Comparison of ENCODE assay signal across 27 cellular contexts in the genomic region with DNA sequence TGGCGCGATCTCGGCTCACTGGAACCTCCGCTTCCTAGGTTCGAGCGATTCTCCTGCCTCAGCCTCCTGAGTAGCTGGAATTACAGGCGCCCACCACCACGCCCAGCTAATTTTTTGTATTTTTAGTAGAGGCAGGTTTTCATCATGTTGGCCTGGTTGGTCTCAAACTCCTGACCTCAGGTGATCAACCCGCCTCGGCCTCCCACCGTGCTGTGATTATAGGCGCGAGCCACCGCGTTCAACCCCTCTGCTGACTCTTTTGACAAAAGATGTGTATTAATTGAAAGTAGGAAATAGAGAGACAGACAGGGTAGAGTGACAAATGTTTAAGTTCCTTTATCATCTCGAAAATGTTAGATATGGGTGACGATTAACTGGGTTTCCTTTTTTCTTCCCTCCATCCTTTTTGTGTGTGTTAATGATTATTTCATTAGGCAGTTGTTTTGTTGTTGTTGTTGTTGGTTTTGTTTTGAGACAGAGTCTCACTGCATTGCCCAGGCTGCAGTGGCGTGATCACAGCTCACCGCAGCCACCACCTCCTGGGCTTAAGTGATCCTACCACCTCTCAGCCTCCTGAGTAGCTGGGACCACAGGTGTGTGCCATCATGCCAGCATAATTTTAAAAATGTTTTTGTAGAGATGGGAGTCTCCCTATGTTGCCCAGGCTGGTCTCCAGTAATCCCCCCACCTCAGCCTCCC.
DNase-seq lines count a peak whose midpoint lies in the region; ATAC-seq and TF ChIP-seq lines count a peak whose summit lies in the region.
"Had no signal": no experiment of that assay in that cellular context is flagged by ENCODE, and none has a peak within 500 bp of the region (broad histone marks: within the 10 kb centered on the region; RNA-seq: fewer than 3 reads in every experiment).

No MANE protein-coding gene starts in this region.

- no peaks in the 10 kb centered on the region for H3K36me3 ChIP-seq in CD4-positive, CD25-positive, alpha-beta regulatory T cell (ENCODE audit: control insufficient read depth, insufficient read depth, low read length)
- H3K36me3 ChIP-seq in H7 (replicated peaks; ENCODE audit: control insufficient read depth, insufficient read depth, low read length) (no peaks in the 10 kb centered on the region; the same call in 1 of the 2 replicates), endodermal cell (ENCODE audit: control insufficient read depth, insufficient read depth, low read length) (no peaks in the 10 kb centered on the region)

- peaks cover 35 to 84% (median 49%) of the 10 kb centered on the region in 4 donors for H3K4me1 Mint-ChIP-seq in CD4-positive, CD25-positive, alpha-beta regulatory T cell
- H3K4me1 Mint-ChIP-seq in endodermal cell (peaks cover 27% of the 10 kb centered on the region), naive B cell (peaks cover 42 to 85% (median 44%) of the 10 kb centered on the region in 3 donors)
- H3K4me1 Mint-ChIP-seq in stimulated activated memory B cell treated with anti-CD40 and anti-IgM and Interleukin-4, amounts not matched to agents 10 μg/mL and 1 μg/mL and 100 μg/mL, for 72 hours: peaks cover 48% of the 10 kb centered on the region

- peaks cover 28% of the 10 kb centered on the region for H3K4me1 ChIP-seq in CD4-positive, CD25-positive, alpha-beta regulatory T cell (ENCODE audit: control insufficient read depth, insufficient read depth, low read length, poor library complexity, severe bottlenecking)
- no peaks in the 10 kb centered on the region for H3K4me1 ChIP-seq in endodermal cell (ENCODE audit: control insufficient read depth, insufficient read depth, low read length)
- H3K4me1 ChIP-seq: foreskin keratinocyte, parathyroid adenoma had no signal

- no peaks in the 10 kb centered on the region for H3K27me3 ChIP-seq in CD4-positive, CD25-positive, alpha-beta regulatory T cell (ENCODE audit: control insufficient read depth, insufficient read depth, low read length)
- H3K27me3 ChIP-seq in H7 (ENCODE audit: control insufficient read depth, insufficient read depth, low read length): no peaks in the 10 kb centered on the region
- H3K27me3 ChIP-seq in endodermal cell (ENCODE audit: control insufficient read depth, insufficient read depth, low read length, poor library complexity, severe bottlenecking): no peaks in the 10 kb centered on the region
- H3K27me3 ChIP-seq: foreskin keratinocyte, testis had no signal

- H3K27ac ChIP-seq in CD4-positive, CD25-positive, alpha-beta regulatory T cell (ENCODE audit: insufficient read depth, low read length, poor library complexity, severe bottlenecking): no peak overlapping the region
- no peak overlapping the region for H3K27ac ChIP-seq in endodermal cell (ENCODE audit: low read depth, low read length)
- H3K27ac ChIP-seq: foreskin keratinocyte, parathyroid adenoma, testis had no signal

- no peaks in the 10 kb centered on the region for H3K27me3 Mint-ChIP-seq in CD4-positive, CD25-positive, alpha-beta regulatory T cell
- no peaks in the 10 kb centered on the region for H3K27me3 Mint-ChIP-seq in endodermal cell (ENCODE audit: insufficient read depth)
- no peaks in the 10 kb centered on the region for H3K27me3 Mint-ChIP-seq in naive B cell
- no peaks in the 10 kb centered on the region for H3K27me3 Mint-ChIP-seq in stimulated activated memory B cell treated with anti-CD40 and anti-IgM and Interleukin-4, amounts not matched to agents 10 μg/mL and 1 μg/mL and 100 μg/mL, for 72 hours
- H3K27me3 Mint-ChIP-seq: CD4-positive, alpha-beta T cell; central memory CD8-positive, alpha-beta T cell had no signal

- ATAC-seq in CD4-positive, CD25-positive, alpha-beta regulatory T cell (ENCODE audit: low read depth in 2 of 2): no peak
- ATAC-seq in naive B cell (ENCODE audit: low read depth in 2 of 2): no peak
- ATAC-seq in stimulated activated memory B cell treated with anti-CD40 and anti-IgM and Interleukin-4, amounts not matched to agents 10 μg/mL and 1 μg/mL and 100 μg/mL, for 72 hours: no peak
- ATAC-seq: foreskin keratinocyte, GM12878, HCT116 had no signal

- no peak for DNase-seq in CD4-positive, CD25-positive, alpha-beta regulatory T cell
- no peak for DNase-seq in H7
- DNase-seq in endodermal cell: peak; percentile 64
- no peak for DNase-seq in naive B cell
- DNase-seq in stimulated activated CD4-positive, alpha-beta T cell treated with anti-CD3 and anti-CD28 coated beads, Interleukin-4, amount 100 ng/mL, for 24 hours: no peak
- DNase-seq in NCI-H345 (lab: John Stamatoyannopoulos, UW): no peak
- DNase-seq in activated CD4-positive, alpha-beta T cell treated with anti-CD3 and anti-CD28 coated beads, Interleukin-2, amount 50 U/mL, for 48 hours: no peak
- DNase-seq: activated CD4-positive, CD25-positive, alpha-beta regulatory T cell; activated naive CD4-positive, alpha-beta T cell treated with anti-CD3 and anti-CD28 coated beads for 36 hours; activated T-cell treated with anti-CD3 and anti-CD28 coated beads, Interleukin-2, amount 50 U/mL, for 48 hours; aorta; CD4-positive, alpha-beta T cell; foreskin keratinocyte; mesenchymal stem cell; natural killer cell; NCI-H1092; NCI-H2029; NCI-H2227 treated with DMSO at 0.1 percent for 48 hours; NCI-H774; OCI-M1; T-helper 9 cell; testis had no signal

- no peak for TF ChIP-seq CTCF in endodermal cell (conservative IDR thresholded peaks at IDR 0.05)

- H3K9me3 ChIP-seq in CD4-positive, CD25-positive, alpha-beta regulatory T cell (ENCODE audit: control insufficient read depth in 2 of 2, low read length in 2 of 2): no peaks in the 10 kb centered on the region
- no peaks in the 10 kb centered on the region for H3K9me3 ChIP-seq in endodermal cell (ENCODE audit: control insufficient read depth, low read length)
- H3K9me3 ChIP-seq: testis had no signal

- no peak overlapping the region for H3K4me3 ChIP-seq in CD4-positive, CD25-positive, alpha-beta regulatory T cell (ENCODE audit: low read depth, low read length)
- H3K4me3 ChIP-seq in H7 (ENCODE audit: insufficient read depth, low read depth, low read length) (peak overlapping the region; percentile 57; the same call in 1 of the 2 replicates), endodermal cell (ENCODE audit: low read length) (peak overlapping the region; percentile 93)
- H3K4me3 ChIP-seq: GM12878, testis had no signal

- peak overlapping the region in 1 of 4 donors; percentile 28 for H3K4me3 Mint-ChIP-seq in CD4-positive, CD25-positive, alpha-beta regulatory T cell
- H3K4me3 Mint-ChIP-seq in endodermal cell: peak overlapping the region; percentile 70
- H3K4me3 Mint-ChIP-seq in naive B cell: peak overlapping the region in 3 of 8 donors; percentile 18 to 61 (median 35)
- no peak overlapping the region for H3K4me3 Mint-ChIP-seq in stimulated activated memory B cell treated with anti-CD40 and anti-IgM and Interleukin-4, amounts not matched to agents 10 μg/mL and 1 μg/mL and 100 μg/mL, for 72 hours
- H3K4me3 Mint-ChIP-seq: activated naive CD4-positive, alpha-beta T cell treated with anti-CD3 and anti-CD28 coated beads for 36 hours; CD4-positive, alpha-beta T cell; central memory CD8-positive, alpha-beta T cell; natural killer cell had no signal

- 81% methylated on average over 15 of the region's 19 CpGs; no CpG with 5 or more reads in 1 of the 2 experiments for WGBS in endodermal cell (ENCODE audit: insufficient coverage in 1 of 2, insufficient read length in 1 of 2), 2 experiments

- peaks cover 0 to 1% (median 0%) of the 10 kb centered on the region in 7 donors for H3K9me3 Mint-ChIP-seq in CD4-positive, CD25-positive, alpha-beta regulatory T cell
- H3K9me3 Mint-ChIP-seq in endodermal cell (peaks cover 47% of the 10 kb centered on the region), naive B cell (peaks cover 0 to 1% (median 0%) of the 10 kb centered on the region in 7 donors)
- no peaks in the 10 kb centered on the region for H3K9me3 Mint-ChIP-seq in stimulated activated memory B cell treated with anti-CD40 and anti-IgM and Interleukin-4, amounts not matched to agents 10 μg/mL and 1 μg/mL and 100 μg/mL, for 72 hours
- H3K9me3 Mint-ChIP-seq: activated naive CD4-positive, alpha-beta T cell treated with anti-CD3 and anti-CD28 coated beads for 36 hours; CD4-positive, alpha-beta T cell; central memory CD8-positive, alpha-beta T cell; natural killer cell had no signal

- H3K27ac Mint-ChIP-seq in CD4-positive, CD25-positive, alpha-beta regulatory T cell: peak overlapping the region in 2 of 3 donors; percentile 43 to 48
- H3K27ac Mint-ChIP-seq in endodermal cell (peak overlapping the region; percentile 69), naive B cell (peak overlapping the region in 4 of 6 donors; percentile 37 to 82 (median 70))
- H3K27ac Mint-ChIP-seq in stimulated activated memory B cell treated with anti-CD40 and anti-IgM and Interleukin-4, amounts not matched to agents 10 μg/mL and 1 μg/mL and 100 μg/mL, for 72 hours: no peak overlapping the region
- H3K27ac Mint-ChIP-seq: activated naive CD4-positive, alpha-beta T cell treated with anti-CD3 and anti-CD28 coated beads for 36 hours had no signal

- no peaks in the 10 kb centered on the region for H3K36me3 Mint-ChIP-seq in CD4-positive, CD25-positive, alpha-beta regulatory T cell
- H3K36me3 Mint-ChIP-seq in endodermal cell (ENCODE audit: low read depth): peaks cover 3% of the 10 kb centered on the region
- H3K36me3 Mint-ChIP-seq in naive B cell: no peaks in the 10 kb centered on the region
- no peaks in the 10 kb centered on the region for H3K36me3 Mint-ChIP-seq in stimulated activated memory B cell treated with anti-CD40 and anti-IgM and Interleukin-4, amounts not matched to agents 10 μg/mL and 1 μg/mL and 100 μg/mL, for 72 hours
- H3K36me3 Mint-ChIP-seq: natural killer cell had no signal

- H3K9ac ChIP-seq in endodermal cell (ENCODE audit: extremely low read depth, low read length, poor library complexity, severe bottlenecking): peak overlapping the region; percentile 90
- H3K9ac ChIP-seq: parathyroid adenoma had no signal
